In genomic region chrX:37746268-37746931, GRCh38 we compare ENCODE assay signal across 9 cellular contexts. TPM values are rescaled to one million over a fixed set of nuclear protein-coding genes. Genes with fewer than 3 reads are reported as not detected.
DNase-seq lines count a peak whose midpoint lies in the region; ATAC-seq and TF ChIP-seq lines count a peak whose summit lies in the region.
"Had no signal": no experiment of that assay in that cellular context is flagged by ENCODE, and none has a peak within 500 bp of the region (broad histone marks: within the 10 kb centered on the region; RNA-seq: fewer than 3 reads in every experiment).

No MANE protein-coding gene starts in this region.

- H3K4me1 ChIP-seq in BLaER1, result peaks cover 29% of the 10 kb centered on the region
- H3K4me1 ChIP-seq in ascending aorta, result no peaks in the 10 kb centered on the region
- no peaks in the 10 kb centered on the region for H3K4me1 ChIP-seq in endodermal cell (ENCODE audit: control insufficient read depth, insufficient read depth, low read length)

- H3K27me3 ChIP-seq in BLaER1 (no peaks in the 10 kb centered on the region), ascending aorta (no peaks in the 10 kb centered on the region), endodermal cell (ENCODE audit: control insufficient read depth, insufficient read depth, low read length, poor library complexity, severe bottlenecking) (no peaks in the 10 kb centered on the region)

- ATAC-seq in GM19043 (IDR thresholded peaks at IDR 0.05; ENCODE audit: low read depth, unreplicated experiment) (peak; percentile 85), HG03097 (IDR thresholded peaks at IDR 0.05; ENCODE audit: low FRiP score, unreplicated experiment) (peak; percentile 58), T-helper 17 cell (peak; percentile 25)

- DNase-seq in T-helper 17 cell (no peak), ascending aorta (ENCODE audit: low spot score in 2 of 2) (no peak), endodermal cell (no peak), NCI-H2029 (lab: John Stamatoyannopoulos, UW) (no peak)
- peak; percentile 18 for DNase-seq in stimulated activated CD4-positive, alpha-beta T cell treated with anti-CD3 and anti-CD28 coated beads, Interleukin-4, amount 100 ng/mL, for 24 hours

- H3K36me3 ChIP-seq in BLaER1 (no peaks in the 10 kb centered on the region), ascending aorta (no peaks in the 10 kb centered on the region), endodermal cell (ENCODE audit: control insufficient read depth, insufficient read depth, low read length) (no peaks in the 10 kb centered on the region)

- 85 to 100% methylated on average over 1 to 7 of the region's 7 CpGs for WGBS in endodermal cell (ENCODE audit: insufficient coverage in 1 of 2, insufficient read length in 1 of 2), 2 experiments

- peaks cover 15% of the 10 kb centered on the region for H3K9me3 ChIP-seq in BLaER1
- no peaks in the 10 kb centered on the region for H3K9me3 ChIP-seq in T-helper 17 cell (ENCODE audit: control insufficient read depth, low read length, poor library complexity, severe bottlenecking)
- H3K9me3 ChIP-seq in ascending aorta, result no peaks in the 10 kb centered on the region
- no peaks in the 10 kb centered on the region for H3K9me3 ChIP-seq in endodermal cell (ENCODE audit: control insufficient read depth, low read length)

- H3K27ac ChIP-seq in BLaER1 (peak overlapping the region; percentile 64), ascending aorta (no peak overlapping the region), endodermal cell (ENCODE audit: low read depth, low read length) (no peak overlapping the region)

- intact Hi-C loops in ascending aorta (cut with DNase I), result loop anchor here (5.0 to 10.0 kb wide), 3 partner anchors 81 to 418 kb away; no protein-coding TSS in a partner anchor

- H4K20me1 ChIP-seq in BLaER1, result no peaks in the 10 kb centered on the region

- peak overlapping the region; percentile 55 for H3K4me2 ChIP-seq in BLaER1

- H3K4me3 ChIP-seq in BLaER1 (no peak overlapping the region), ascending aorta (no peak overlapping the region), endodermal cell (ENCODE audit: low read length) (no peak overlapping the region)

- H3K36me3 Mint-ChIP-seq in T-helper 17 cell (ENCODE audit: low read depth) (no peaks in the 10 kb centered on the region), endodermal cell (ENCODE audit: low read depth) (no peaks in the 10 kb centered on the region)

- H3K4me1 Mint-ChIP-seq in T-helper 17 cell, result peaks cover 8% of the 10 kb centered on the region
- H3K4me1 Mint-ChIP-seq in endodermal cell, result no peaks in the 10 kb centered on the region

- H3K27me3 Mint-ChIP-seq in T-helper 17 cell (no peaks in the 10 kb centered on the region), endodermal cell (ENCODE audit: insufficient read depth) (no peaks in the 10 kb centered on the region)

- peaks cover 47% of the 10 kb centered on the region for H3K9me3 Mint-ChIP-seq in endodermal cell

- H3K27ac Mint-ChIP-seq in T-helper 17 cell (no peak overlapping the region), endodermal cell (no peak overlapping the region)

- TF ChIP-seq CTCF in ascending aorta (IDR thresholded peaks at IDR 0.05) (no peak), endodermal cell (conservative IDR thresholded peaks at IDR 0.05) (no peak)

- no peak overlapping the region for H3K4me3 Mint-ChIP-seq in T-helper 17 cell
- H3K4me3 Mint-ChIP-seq in endodermal cell, result no peak overlapping the region

- H3K9ac ChIP-seq in BLaER1, result no peak overlapping the region
- no peak overlapping the region for H3K9ac ChIP-seq in endodermal cell (ENCODE audit: extremely low read depth, low read length, poor library complexity, severe bottlenecking)

RNA-seq across cellular contexts. Expression of gene CYBB, which starts 33.5 kb away (rescaled TPM):
- total RNA-seq in T-helper 17 cell (10 to 100 TPM in 1 of 2 donors, 1 to 10 TPM in 1; 2.3 to 15.5 TPM), ascending aorta (19.7 TPM), endodermal cell (not detected)
- not detected for polyA plus RNA-seq in endodermal cell (2013, experiment 1 of 2)
- 0.04 TPM for polyA plus RNA-seq in endodermal cell (2013, experiment 2 of 2)
- total RNA-seq: lung microvascular endothelial cell had no signal

Comparison
In these comparisons a context has a peak if more than half of its experiments do, and no peak if none do; other contexts are left out.
1. ATAC-seq: peak in every context shown above with its lines; median percentile 85 in GM19043; 58 in HG03097; 25 in T-helper 17 cell.